Comparison of ENCODE assay signal across 8 cellular contexts in the genomic region with DNA sequence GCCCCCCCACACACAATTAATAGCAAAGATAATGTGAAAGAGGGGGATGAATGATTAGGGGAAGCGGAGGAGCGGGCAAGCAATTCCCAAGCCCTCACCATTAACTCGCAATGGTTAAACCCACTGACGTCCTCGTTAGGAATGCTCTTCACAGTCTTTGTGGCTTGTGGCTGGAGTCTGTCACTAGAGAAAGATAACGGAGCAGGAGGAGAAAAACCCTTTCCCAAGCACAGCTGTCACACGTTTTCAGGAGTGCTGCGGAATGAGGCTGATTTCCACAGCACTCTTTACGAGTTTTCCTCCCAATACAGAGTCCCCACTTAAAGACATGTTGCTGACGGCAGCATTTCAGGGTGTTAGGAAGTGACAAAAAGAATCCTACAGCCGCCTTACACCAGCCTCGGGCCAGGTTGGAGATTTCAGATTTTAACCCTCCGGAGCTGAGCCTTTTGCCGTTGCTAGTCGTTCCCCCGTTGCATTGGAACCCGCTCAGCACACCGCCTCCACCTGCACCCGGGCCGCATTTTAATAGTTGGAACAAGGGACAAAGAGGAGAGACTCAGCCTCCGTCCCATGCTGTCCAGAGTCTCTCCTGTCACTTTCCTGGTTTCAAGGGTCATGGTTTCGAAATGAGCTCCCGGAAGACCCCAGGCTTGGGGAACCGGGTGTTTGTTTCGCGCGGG.
DNase-seq lines count a peak whose midpoint lies in the region; ATAC-seq and TF ChIP-seq lines count a peak whose summit lies in the region.

No MANE protein-coding gene starts in this region.

- H3K4me3 Mint-ChIP-seq in CD8-positive, alpha-beta memory T cell, result peak overlapping the region in 6 of 7 donors; percentile 36 to 83 (median 48)
- peak overlapping the region; percentile 86 for H3K4me3 Mint-ChIP-seq in chondrocyte (ENCODE audit: unreplicated experiment)

- no peak overlapping the region for H3K27ac ChIP-seq in CD8-positive, alpha-beta memory T cell (ENCODE audit: low read depth, low read length)
- no peak overlapping the region for H3K27ac ChIP-seq in upper lobe of right lung

- H3K4me3 ChIP-seq in CD8-positive, alpha-beta memory T cell (ENCODE audit: low read length), result no peak overlapping the region
- H3K4me3 ChIP-seq in LNCaP clone FGC (ENCODE audit: low read depth, low read length) (peak overlapping the region; percentile 55), upper lobe of right lung (peak overlapping the region; percentile 54)

- H3K9me3 Mint-ChIP-seq in CD8-positive, alpha-beta memory T cell, result no peaks in the 10 kb centered on the region
- peaks cover 3% of the 10 kb centered on the region for H3K9me3 Mint-ChIP-seq in chondrocyte (ENCODE audit: low read depth)

- H3K36me3 Mint-ChIP-seq in CD8-positive, alpha-beta memory T cell, result no peaks in the 10 kb centered on the region
- no peaks in the 10 kb centered on the region for H3K36me3 Mint-ChIP-seq in chondrocyte (ENCODE audit: low read depth)

- TF ChIP-seq CTCF in LNCaP clone FGC (IDR thresholded peaks at IDR 0.05; ENCODE audit: control insufficient read depth, extremely low read depth, insufficient read depth), result no peak
- TF ChIP-seq CTCF in chondrocyte (IDR thresholded peaks at IDR 0.05), result no peak
- TF ChIP-seq CTCF in upper lobe of right lung (IDR thresholded peaks at IDR 0.05), result no peak

- peak; percentile 38 for ATAC-seq in upper lobe of right lung
- no peak for ATAC-seq in GM21381 (IDR thresholded peaks at IDR 0.05; ENCODE audit: unreplicated experiment)

- no peak overlapping the region for H3K27ac Mint-ChIP-seq in CD8-positive, alpha-beta memory T cell
- H3K27ac Mint-ChIP-seq in chondrocyte (ENCODE audit: unreplicated experiment), result peak overlapping the region; percentile 22

- no peaks in the 10 kb centered on the region for H3K9me3 ChIP-seq in CD8-positive, alpha-beta memory T cell (ENCODE audit: low read length)
- no peaks in the 10 kb centered on the region for H3K9me3 ChIP-seq in upper lobe of right lung

- no peaks in the 10 kb centered on the region for H3K27me3 ChIP-seq in CD8-positive, alpha-beta memory T cell (ENCODE audit: insufficient read depth, low read length, poor library complexity, severe bottlenecking)
- H3K27me3 ChIP-seq in upper lobe of right lung, result no peaks in the 10 kb centered on the region

- CTCF ChIA-PET in CD8-positive, alpha-beta memory T cell (lab: Charles Lee), result no interaction called here

- DNase-seq in CD8-positive, alpha-beta memory T cell, result no peak
- DNase-seq in LNCaP clone FGC (ENCODE audit: low read depth), result no peak
- DNase-seq in chondrocyte (ENCODE audit: low spot score), result no peak
- peak; percentile 32 for DNase-seq in medulla oblongata (ENCODE audit: extremely low spot score)
- DNase-seq in upper lobe of right lung, result no peak
- DNase-seq in activated effector memory CD4-positive, alpha-beta T cell treated with anti-CD3 and anti-CD28 coated beads, Interleukin-2, amount 50 U/mL, for 16 hours, result no peak
- no peak for DNase-seq in UCSD-AML1 (lab: John Stamatoyannopoulos, UW; ENCODE audit: unreplicated experiment)

- H3K4me1 ChIP-seq in CD8-positive, alpha-beta memory T cell (ENCODE audit: insufficient read depth, low read length), result no peaks in the 10 kb centered on the region
- no peaks in the 10 kb centered on the region for H3K4me1 ChIP-seq in upper lobe of right lung

- intact Hi-C loops in upper lobe of right lung (cut with DNase I), result no loop called here

- H3K27me3 Mint-ChIP-seq in CD8-positive, alpha-beta memory T cell, result peaks cover 32 to 45% of the 10 kb centered on the region in 2 donors
- H3K27me3 Mint-ChIP-seq in chondrocyte (ENCODE audit: low read depth), result peaks cover 2% of the 10 kb centered on the region

- H3K36me3 ChIP-seq in CD8-positive, alpha-beta memory T cell (ENCODE audit: insufficient read depth, low read length), result no peaks in the 10 kb centered on the region
- no peaks in the 10 kb centered on the region for H3K36me3 ChIP-seq in upper lobe of right lung

- POLR2A ChIA-PET in CD8-positive, alpha-beta memory T cell (lab: Charles Lee), result no interaction called here

- H3K4me1 Mint-ChIP-seq in CD8-positive, alpha-beta memory T cell, result peaks cover 7 to 9% (median 8%) of the 10 kb centered on the region in 3 donors
- H3K4me1 Mint-ChIP-seq in chondrocyte (ENCODE audit: low read depth), result peaks cover 9% of the 10 kb centered on the region
